ENCODE assay signal across 1 cellular context in genomic region chr3:8854656-8855055, GRCh38.
TF ChIP-seq lines count a peak whose summit lies in the region.

No MANE protein-coding gene starts in this region.

TF ChIP-seq in SK-N-SH, 30 proteins besides CTCF, POLR2A, EP300 and RAD21 (continued from another document):
- TF ChIP-seq USF1 (IDR thresholded peaks at IDR 0.05; ENCODE audit: borderline replicate concordance, low read depth) (no peak), TCF12 (IDR thresholded peaks at IDR 0.05) (no peak), RXRA (IDR thresholded peaks at IDR 0.05; ENCODE audit: borderline replicate concordance, low read depth) (no peak), YY1 (IDR thresholded peaks at IDR 0.05; ENCODE audit: low read depth) (no peak)
- TF ChIP-seq, protein P1, sequence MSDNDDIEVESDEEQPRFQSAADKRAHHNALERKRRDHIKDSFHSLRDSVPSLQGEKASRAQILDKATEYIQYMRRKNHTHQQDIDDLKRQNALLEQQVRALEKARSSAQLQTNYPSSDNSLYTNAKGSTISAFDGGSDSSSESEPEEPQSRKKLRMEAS (IDR thresholded peaks at IDR 0.05; ENCODE audit: low read depth): no peak
- TF ChIP-seq, protein P2, sequence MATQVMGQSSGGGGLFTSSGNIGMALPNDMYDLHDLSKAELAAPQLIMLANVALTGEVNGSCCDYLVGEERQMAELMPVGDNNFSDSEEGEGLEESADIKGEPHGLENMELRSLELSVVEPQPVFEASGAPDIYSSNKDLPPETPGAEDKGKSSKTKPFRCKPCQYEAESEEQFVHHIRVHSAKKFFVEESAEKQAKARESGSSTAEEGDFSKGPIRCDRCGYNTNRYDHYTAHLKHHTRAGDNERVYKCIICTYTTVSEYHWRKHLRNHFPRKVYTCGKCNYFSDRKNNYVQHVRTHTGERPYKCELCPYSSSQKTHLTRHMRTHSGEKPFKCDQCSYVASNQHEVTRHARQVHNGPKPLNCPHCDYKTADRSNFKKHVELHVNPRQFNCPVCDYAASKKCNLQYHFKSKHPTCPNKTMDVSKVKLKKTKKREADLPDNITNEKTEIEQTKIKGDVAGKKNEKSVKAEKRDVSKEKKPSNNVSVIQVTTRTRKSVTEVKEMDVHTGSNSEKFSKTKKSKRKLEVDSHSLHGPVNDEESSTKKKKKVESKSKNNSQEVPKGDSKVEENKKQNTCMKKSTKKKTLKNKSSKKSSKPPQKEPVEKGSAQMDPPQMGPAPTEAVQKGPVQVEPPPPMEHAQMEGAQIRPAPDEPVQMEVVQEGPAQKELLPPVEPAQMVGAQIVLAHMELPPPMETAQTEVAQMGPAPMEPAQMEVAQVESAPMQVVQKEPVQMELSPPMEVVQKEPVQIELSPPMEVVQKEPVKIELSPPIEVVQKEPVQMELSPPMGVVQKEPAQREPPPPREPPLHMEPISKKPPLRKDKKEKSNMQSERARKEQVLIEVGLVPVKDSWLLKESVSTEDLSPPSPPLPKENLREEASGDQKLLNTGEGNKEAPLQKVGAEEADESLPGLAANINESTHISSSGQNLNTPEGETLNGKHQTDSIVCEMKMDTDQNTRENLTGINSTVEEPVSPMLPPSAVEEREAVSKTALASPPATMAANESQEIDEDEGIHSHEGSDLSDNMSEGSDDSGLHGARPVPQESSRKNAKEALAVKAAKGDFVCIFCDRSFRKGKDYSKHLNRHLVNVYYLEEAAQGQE (IDR thresholded peaks at IDR 0.05; ENCODE audit: low read depth, low read length): no peak
- TF ChIP-seq, protein P3, sequence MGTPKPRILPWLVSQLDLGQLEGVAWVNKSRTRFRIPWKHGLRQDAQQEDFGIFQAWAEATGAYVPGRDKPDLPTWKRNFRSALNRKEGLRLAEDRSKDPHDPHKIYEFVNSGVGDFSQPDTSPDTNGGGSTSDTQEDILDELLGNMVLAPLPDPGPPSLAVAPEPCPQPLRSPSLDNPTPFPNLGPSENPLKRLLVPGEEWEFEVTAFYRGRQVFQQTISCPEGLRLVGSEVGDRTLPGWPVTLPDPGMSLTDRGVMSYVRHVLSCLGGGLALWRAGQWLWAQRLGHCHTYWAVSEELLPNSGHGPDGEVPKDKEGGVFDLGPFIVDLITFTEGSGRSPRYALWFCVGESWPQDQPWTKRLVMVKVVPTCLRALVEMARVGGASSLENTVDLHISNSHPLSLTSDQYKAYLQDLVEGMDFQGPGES (IDR thresholded peaks at IDR 0.05; ENCODE audit: low read depth, low read length): no peak
